28 cellular contexts compared by ENCODE assay signal in genomic region chr5:81359108-81359507, GRCh38. TPM values are rescaled to one million over a fixed set of nuclear protein-coding genes. Genes with fewer than 3 reads are reported as not detected.
A peak's percentile ranks its signal among the peaks of the same experiment; 100 is the strongest.
DNase-seq lines count a peak whose midpoint lies in the region; ATAC-seq and TF ChIP-seq lines count a peak whose summit lies in the region.
"Had no signal": no experiment of that assay in that cellular context is flagged by ENCODE, and none has a peak within 500 bp of the region (broad histone marks: within the 10 kb centered on the region; RNA-seq: fewer than 3 reads in every experiment).

No MANE protein-coding gene starts in this region.

- no peak overlapping the region for H3K14ac ChIP-seq in H9 (ENCODE audit: insufficient read depth, low read length)

- no peaks in the 10 kb centered on the region for H3K36me3 Mint-ChIP-seq in H9 (ENCODE audit: insufficient read depth in 1 of 3, low read depth in 3 of 3)
- H3K36me3 Mint-ChIP-seq: activated CD4-positive, alpha-beta memory T cell treated with anti-CD3 and anti-CD28 coated beads for 36 hours; CD8-positive, alpha-beta memory T cell; naive thymus-derived CD8-positive, alpha-beta T cell; stimulated activated memory B cell treated with anti-CD40 and anti-IgM and Interleukin-4, amounts not matched to agents 10 μg/mL and 1 μg/mL and 100 μg/mL, for 72 hours; type B pancreatic cell had no signal

- no peaks in the 10 kb centered on the region for H3K23me2 ChIP-seq in H9 (ENCODE audit: insufficient read length, low read depth, low read length, poor library complexity, severe bottlenecking)

- no peak overlapping the region for H2AK5ac ChIP-seq in H9 (ENCODE audit: insufficient read length, low read length)

- H3K9ac ChIP-seq in H9 (ENCODE audit: extremely low read depth, insufficient read length, low read length) = no peak overlapping the region

- H2BK5ac ChIP-seq in H9 (ENCODE audit: insufficient read length, low read length) = no peak overlapping the region

- no peak overlapping the region for H3K4ac ChIP-seq in H9 (ENCODE audit: low read depth, low read length)

- H2AFZ ChIP-seq in H9 (ENCODE audit: low read length) (peak overlapping the region; percentile 12), neuron (ENCODE audit: low read depth, low read length) (peak overlapping the region; percentile 34)

- no peak overlapping the region for H3K4me3 ChIP-seq in neuron (ENCODE audit: low read length)
- H3K4me3 ChIP-seq: K562, lower lobe of right lung had no signal

- no peak for TF ChIP-seq CTCF in H9 (conservative IDR thresholded peaks at IDR 0.05)
- TF ChIP-seq CTCF in VCaP (conservative IDR thresholded peaks at IDR 0.05) = no peak

- no peaks in the 10 kb centered on the region for H3K9me3 Mint-ChIP-seq in H9
- H3K9me3 Mint-ChIP-seq: activated CD4-positive, alpha-beta memory T cell treated with anti-CD3 and anti-CD28 coated beads for 36 hours; activated naive CD4-positive, alpha-beta T cell treated with anti-CD3 and anti-CD28 coated beads for 36 hours; activated T-cell treated with anti-CD3 and anti-CD28 coated beads, Interleukin-2, amount 50 U/mL, for 72 hours; CD8-positive, alpha-beta memory T cell; naive thymus-derived CD8-positive, alpha-beta T cell; stimulated activated memory B cell treated with anti-CD40 and anti-IgM and Interleukin-4, amounts not matched to agents 10 μg/mL and 1 μg/mL and 100 μg/mL, for 72 hours; T-helper 1 cell treated with Interleukin-12 subunit alpha and Interleukin-12 subunit beta and Interleukin-4 antibody, amounts not matched to agents 30 μg/mL and 1 μg/mL, for 36 hours had no signal

- H3K79me1 ChIP-seq in H9 (ENCODE audit: insufficient read depth, low read depth, low read length, poor library complexity, severe bottlenecking) = no peaks in the 10 kb centered on the region

- H2BK15ac ChIP-seq in H9 (ENCODE audit: low read depth, low read length) = no peak overlapping the region

- no peak for ATAC-seq in HG03280 (IDR thresholded peaks at IDR 0.05; ENCODE audit: unreplicated experiment)
- ATAC-seq: activated T-cell treated with anti-CD3 and anti-CD28 coated beads, Interleukin-2, amount 50 U/mL, for 72 hours; K562; lower lobe of right lung; naive thymus-derived CD8-positive, alpha-beta T cell; SK-N-SH treated with all-trans-retinoic acid at 6 μM for 48 hours; stimulated activated memory B cell treated with anti-CD40 and anti-IgM and Interleukin-4, amounts not matched to agents 10 μg/mL and 1 μg/mL and 100 μg/mL, for 72 hours had no signal

- no peak overlapping the region for H4K91ac ChIP-seq in H9 (ENCODE audit: insufficient read length, low read depth, low read length)

- H3K56ac ChIP-seq in H9 (ENCODE audit: insufficient read length, low read depth, low read length) = no peak overlapping the region

- peak overlapping the region; percentile 14 for H3K18ac ChIP-seq in H9 (ENCODE audit: insufficient read length, low read depth, low read length)

- H2BK12ac ChIP-seq in H9 (ENCODE audit: insufficient read length, low read depth, low read length) = no peak overlapping the region

- H4K20me1 ChIP-seq in H9 (ENCODE audit: control insufficient read depth, insufficient read depth, insufficient read length) = no peaks in the 10 kb centered on the region

- no peak overlapping the region for H4K8ac ChIP-seq in H9 (replicated peaks; ENCODE audit: insufficient read length, low read depth, low read length)

- no peaks in the 10 kb centered on the region; the same call in 1 of the 2 replicates for H3K27me3 Mint-ChIP-seq in H9 (ENCODE audit: low read depth)
- H3K27me3 Mint-ChIP-seq: activated CD4-positive, alpha-beta memory T cell treated with anti-CD3 and anti-CD28 coated beads for 36 hours; type B pancreatic cell had no signal

- H4K5ac ChIP-seq in H9 (ENCODE audit: insufficient read length, low read depth, low read length) = no peak overlapping the region

- no peak overlapping the region for H2BK20ac ChIP-seq in H9 (ENCODE audit: low read depth, low read length, poor library complexity, severe bottlenecking)

- peak overlapping the region in 2 of 3 experiments; percentile 21 to 76; a peak in 2 of 7 replicates for H3K27ac Mint-ChIP-seq in H9
- H3K27ac Mint-ChIP-seq: activated CD4-positive, alpha-beta memory T cell treated with anti-CD3 and anti-CD28 coated beads for 36 hours; activated naive CD4-positive, alpha-beta T cell treated with anti-CD3 and anti-CD28 coated beads for 36 hours; activated T-cell treated with anti-CD3 and anti-CD28 coated beads, Interleukin-2, amount 50 U/mL, for 72 hours; CD8-positive, alpha-beta memory T cell; naive thymus-derived CD8-positive, alpha-beta T cell; stimulated activated memory B cell treated with anti-CD40 and anti-IgM and Interleukin-4, amounts not matched to agents 10 μg/mL and 1 μg/mL and 100 μg/mL, for 72 hours; T-helper 1 cell treated with Interleukin-12 subunit alpha and Interleukin-12 subunit beta and Interleukin-4 antibody, amounts not matched to agents 30 μg/mL and 1 μg/mL, for 36 hours; type B pancreatic cell had no signal

- H3K27me3 ChIP-seq in H9 (ENCODE audit: insufficient read depth, low read length) (no peaks in the 10 kb centered on the region), neuron (ENCODE audit: insufficient read depth, low read length) (no peaks in the 10 kb centered on the region)
- H3K27me3 ChIP-seq: BE2C had no signal

- H3T11ph ChIP-seq in H9 (ENCODE audit: low read length) = no peak overlapping the region

- no peaks in the 10 kb centered on the region for H3K79me2 ChIP-seq in H9 (ENCODE audit: insufficient read depth, low read length)

- peak; percentile 66 for DNase-seq in H9
- DNase-seq in iPS DF 19.7 (ENCODE audit: low read depth, low spot score) = peak; percentile 3
- DNase-seq in pons (ENCODE audit: low spot score) = no peak
- no peak for DNase-seq in GOT3 (lab: John Stamatoyannopoulos, UW)
- DNase-seq in stimulated activated CD4-positive, alpha-beta T cell treated with anti-CD3 and anti-CD28 coated beads, Interleukin-12 subunit alpha, Interleukin-12 subunit beta, amount 100 ng/mL, for 4 hours = no peak
- DNase-seq: activated CD4-positive, alpha-beta memory T cell treated with anti-CD3 and anti-CD28 coated beads for 36 hours; activated CD4-positive, alpha-beta T cell treated with anti-CD3 and anti-CD28 coated beads for 1 hour; activated naive CD4-positive, alpha-beta T cell treated with anti-CD3 and anti-CD28 coated beads for 36 hours; activated T-cell treated with anti-CD3 and anti-CD28 coated beads, Interleukin-2, amount 50 U/mL, for 72 hours; BE2C; CD8-positive, alpha-beta memory T cell; DMS 273 treated with DMSO at 0.1 percent for 48 hours; hypothalamus; lower lobe of right lung; naive thymus-derived CD8-positive, alpha-beta T cell; NCI-H1092; NCI-H1694; NCI-H510A treated with DMSO at 0.1 percent for 48 hours had no signal

- no peaks in the 10 kb centered on the region for H3K9me3 ChIP-seq in H9 (ENCODE audit: control insufficient read depth, low read depth, low read length)
- no peaks in the 10 kb centered on the region for H3K9me3 ChIP-seq in neuron (ENCODE audit: low read length)
- H3K9me3 ChIP-seq: BE2C, lower lobe of right lung had no signal

- no CpG with 5 or more reads among the region's 5 CpGs for WGBS in H9 (ENCODE audit: extremely low coverage, insufficient read length, low lambda C conversion rate)

- no peaks in the 10 kb centered on the region for H3K36me3 ChIP-seq in neuron (ENCODE audit: insufficient read depth, low read length)
- H3K36me3 ChIP-seq: BE2C, lower lobe of right lung had no signal

- H2BK120ac ChIP-seq in H9 (ENCODE audit: low read depth, low read length, poor library complexity, severe bottlenecking) = no peak overlapping the region

- H3K4me3 Mint-ChIP-seq in H9 = no peak overlapping the region
- H3K4me3 Mint-ChIP-seq: activated CD4-positive, alpha-beta memory T cell treated with anti-CD3 and anti-CD28 coated beads for 36 hours; activated naive CD4-positive, alpha-beta T cell treated with anti-CD3 and anti-CD28 coated beads for 36 hours; activated T-cell treated with anti-CD3 and anti-CD28 coated beads, Interleukin-2, amount 50 U/mL, for 72 hours; CD8-positive, alpha-beta memory T cell; naive thymus-derived CD8-positive, alpha-beta T cell; stimulated activated memory B cell treated with anti-CD40 and anti-IgM and Interleukin-4, amounts not matched to agents 10 μg/mL and 1 μg/mL and 100 μg/mL, for 72 hours; T-helper 1 cell treated with Interleukin-12 subunit alpha and Interleukin-12 subunit beta and Interleukin-4 antibody, amounts not matched to agents 30 μg/mL and 1 μg/mL, for 36 hours; type B pancreatic cell had no signal

- no peak overlapping the region for H3K23ac ChIP-seq in H9 (ENCODE audit: insufficient read length, low read depth, low read length)

- no peaks in the 10 kb centered on the region for H3K4me1 ChIP-seq in H9 (ENCODE audit: insufficient read depth, low read length)
- peaks cover 7% of the 10 kb centered on the region for H3K4me1 ChIP-seq in neuron (ENCODE audit: insufficient read depth, low read length)
- H3K4me1 ChIP-seq: BE2C, lower lobe of right lung had no signal

- no peak overlapping the region for H3K4me2 ChIP-seq in H9 (ENCODE audit: insufficient read depth, insufficient read length, low read length)

- H3K27ac ChIP-seq in H9 (ENCODE audit: insufficient read length, low read depth, low read length) = no peak overlapping the region
- H3K27ac ChIP-seq in VCaP = peak overlapping the region; percentile 53
- H3K27ac ChIP-seq: lower lobe of right lung had no signal

- H3K4me1 Mint-ChIP-seq in H9 = peaks cover 8 to 11% of the 10 kb centered on the region in 2 experiments
- H3K4me1 Mint-ChIP-seq: CD8-positive, alpha-beta memory T cell; naive thymus-derived CD8-positive, alpha-beta T cell; stimulated activated memory B cell treated with anti-CD40 and anti-IgM and Interleukin-4, amounts not matched to agents 10 μg/mL and 1 μg/mL and 100 μg/mL, for 72 hours had no signal

RNA-seq across cellular contexts. Expression of gene ACOT12, which starts 34.8 kb away (rescaled TPM):
- total RNA-seq in H9 (2021) = not detected in 2 replicates
- total RNA-seq: activated CD4-positive, alpha-beta memory T cell treated with anti-CD3 and anti-CD28 coated beads for 36 hours; activated naive CD4-positive, alpha-beta T cell treated with anti-CD3 and anti-CD28 coated beads for 36 hours; activated T-cell treated with anti-CD3 and anti-CD28 coated beads, Interleukin-2, amount 50 U/mL, for 72 hours; CD8-positive, alpha-beta memory T cell; chondrocyte; K562; lower lobe of right lung; naive thymus-derived CD8-positive, alpha-beta T cell; osteoblast had no signal

RNA-seq across cellular contexts. Expression of gene ZCCHC9, which starts 57.7 kb away (rescaled TPM):
- total RNA-seq in H9 (2021) = 32.2 and 32.4 TPM in 2 replicates

Comparison
In these comparisons a context has a peak if more than half of its experiments do, and no peak if none do; other contexts are left out.
1. DNase-seq: peak in H9 (single experiment) and iPS DF 19.7 (single experiment); none in pons (single experiment), GOT3 (single experiment) and stimulated activated CD4-positive, alpha-beta T cell treated with anti-CD3 and anti-CD28 coated beads, Interleukin-12 subunit alpha, Interleukin-12 subunit beta, amount 100 ng/mL, for 4 hours (single experiment).